ENCODE assay signal across 8 cellular contexts in genomic region chr20:40991181-40991889, GRCh38. TPM values are rescaled to one million over a fixed set of nuclear protein-coding genes. Genes with fewer than 3 reads are reported as not detected.
DNase-seq lines count a peak whose midpoint lies in the region; ATAC-seq and TF ChIP-seq lines count a peak whose summit lies in the region.

No MANE protein-coding gene starts in this region.

- no peaks in the 10 kb centered on the region for H3K9me3 Mint-ChIP-seq in osteocyte (ENCODE audit: unreplicated experiment)

- H3K4me3 ChIP-seq in ascending aorta (no peak overlapping the region), brain microvascular endothelial cell (ENCODE audit: low read depth, low read length) (no peak overlapping the region)

- peaks cover 10% of the 10 kb centered on the region for H3K4me1 Mint-ChIP-seq in osteocyte (ENCODE audit: unreplicated experiment)

- intact Hi-C loops in ascending aorta (cut with DNase I), result loop anchor here (5.0 kb wide), 1 partner anchor 86 kb away; no protein-coding TSS in a partner anchor

- TF ChIP-seq CTCF in ascending aorta (IDR thresholded peaks at IDR 0.05) (no peak), osteocyte (IDR thresholded peaks at IDR 0.05) (no peak), brain microvascular endothelial cell (IDR thresholded peaks at IDR 0.05; ENCODE audit: low read depth, low read length, missing control alignments) (no peak)

- H3K4me3 Mint-ChIP-seq in osteocyte (ENCODE audit: unreplicated experiment), result no peak overlapping the region

- no peaks in the 10 kb centered on the region for H3K9me3 ChIP-seq in ascending aorta

- H3K4me1 ChIP-seq in ascending aorta, result no peaks in the 10 kb centered on the region

- no peak overlapping the region for H3K27ac ChIP-seq in ascending aorta
- H3K27ac ChIP-seq in brain microvascular endothelial cell, result no peak overlapping the region

- H3K36me3 ChIP-seq in ascending aorta, result no peaks in the 10 kb centered on the region
- H3K36me3 ChIP-seq in brain microvascular endothelial cell (replicated peaks), result no peaks in the 10 kb centered on the region

- DNase-seq in activated CD8-positive, alpha-beta memory T cell treated with anti-CD3 and anti-CD28 coated beads for 24 hours, result peak; percentile 53
- no peak for DNase-seq in activated CD8-positive, alpha-beta memory T cell treated with anti-CD3 and anti-CD28 coated beads, Interleukin-2, amount 50 U/mL, for 4 hours
- peak; percentile 99 to 100 for DNase-seq in Kasumi-1 (lab: John Stamatoyannopoulos, UW)
- DNase-seq in ascending aorta (ENCODE audit: low spot score in 2 of 2), result peak; percentile 28 to 66
- DNase-seq in osteocyte (ENCODE audit: extremely low spot score, unreplicated experiment), result peak; percentile 53
- no peak for DNase-seq in brain microvascular endothelial cell
- no peak for DNase-seq in activated effector memory CD4-positive, alpha-beta T cell treated with anti-CD3 and anti-CD28 coated beads, Interleukin-2, amount 50 U/mL, for 16 hours

- H3K27me3 Mint-ChIP-seq in osteocyte (ENCODE audit: unreplicated experiment), result no peaks in the 10 kb centered on the region

- H3K27me3 ChIP-seq in ascending aorta (no peaks in the 10 kb centered on the region), brain microvascular endothelial cell (replicated peaks) (no peaks in the 10 kb centered on the region)

- ATAC-seq in GM21825 (IDR thresholded peaks at IDR 0.05; ENCODE audit: unreplicated experiment), result peak; percentile 91

- H3K27ac Mint-ChIP-seq in osteocyte (ENCODE audit: unreplicated experiment), result no peak overlapping the region

- in situ Hi-C loops in brain microvascular endothelial cell (cut with HindIII; ENCODE audit: low pct_ligation_motif_present, low sequenced_read_pairs), result loop anchor here (25.0 kb wide), 1 partner anchor 96 kb away; no protein-coding TSS in a partner anchor

- no peaks in the 10 kb centered on the region for H3K36me3 Mint-ChIP-seq in osteocyte (ENCODE audit: unreplicated experiment)

RNA-seq across cellular contexts. Expression of gene TOP1, which starts 37.3 kb away (rescaled TPM):
- 9.4 TPM for total RNA-seq in ascending aorta
- 50.2 and 51.1 TPM in 2 replicates for total RNA-seq in osteocyte

Comparison
In these comparisons a context has a peak if more than half of its experiments do, and no peak if none do; other contexts are left out.
1. DNase-seq: peak in activated CD8-positive, alpha-beta memory T cell treated with anti-CD3 and anti-CD28 coated beads for 24 hours (single experiment), Kasumi-1 (2 of 2), ascending aorta (2 of 2) and osteocyte (single experiment); none in activated CD8-positive, alpha-beta memory T cell treated with anti-CD3 and anti-CD28 coated beads, Interleukin-2, amount 50 U/mL, for 4 hours (single experiment), brain microvascular endothelial cell (single experiment) and activated effector memory CD4-positive, alpha-beta T cell treated with anti-CD3 and anti-CD28 coated beads, Interleukin-2, amount 50 U/mL, for 16 hours (single experiment).